In genomic region chr3:156051651-156052050, GRCh38 we compare ENCODE assay signal across 35 cellular contexts.
"Had no signal": no experiment of that assay in that cellular context is flagged by ENCODE, and none has a peak within 500 bp of the region (broad histone marks: within the 10 kb centered on the region; RNA-seq: fewer than 3 reads in every experiment).

No MANE protein-coding gene starts in this region.

- H3K4me1 Mint-ChIP-seq: activated naive CD4-positive, alpha-beta T cell treated with anti-CD3 and anti-CD28 coated beads, Interleukin-2, amount 10 ng/mL, durations not matched to agents 7 days and 5 days; activated naive CD4-positive, alpha-beta T cell treated with anti-CD3 and anti-CD28 coated beads, Interleukin-2, amount 50 U/mL, for 24 hours; activated naive CD8-positive, alpha-beta T cell treated with anti-CD3 and anti-CD28 coated beads, Interleukin-2, amount 50 U/mL, for 24 hours; activated T-helper 17 cell treated with anti-CD3 and anti-CD28 coated beads, Interleukin-2, amount 50 U/mL, for 72 hours; brain; central memory CD8-positive, alpha-beta T cell had no signal

- DNase-seq: activated effector memory CD4-positive, alpha-beta T cell treated with anti-CD3 and anti-CD28 coated beads, Interleukin-2, amount 50 U/mL, for 16 hours; activated effector memory CD4-positive, alpha-beta T cell treated with Interleukin-2 at 50 U/mL for 16 hours; activated gamma-delta T cell; activated gamma-delta T cell treated with Interleukin-2 at 50 U/mL for 16 hours; activated naive CD4-positive, alpha-beta T cell; activated naive CD4-positive, alpha-beta T cell treated with anti-CD3 and anti-CD28 coated beads for 36 hours; activated naive CD4-positive, alpha-beta T cell treated with anti-CD3 and anti-CD28 coated beads, Interleukin-2, amount 10 ng/mL, durations not matched to agents 7 days and 5 days; activated naive CD4-positive, alpha-beta T cell treated with anti-CD3 and anti-CD28 coated beads, Interleukin-2, amount 50 U/mL, for 16 hours; activated naive CD4-positive, alpha-beta T cell treated with Interleukin-2 at 50 U/mL for 16 hours; activated naive CD8-positive, alpha-beta T cell treated with anti-CD3 and anti-CD28 coated beads for 36 hours; activated naive CD8-positive, alpha-beta T cell treated with anti-CD3 and anti-CD28 coated beads, Interleukin-2, amount 10 ng/mL, durations not matched to agents 7 days and 5 days; activated naive CD8-positive, alpha-beta T cell treated with anti-CD3 and anti-CD28 coated beads, Interleukin-2, amount 50 U/mL, for 24 hours; activated T-cell treated with anti-CD3 and anti-CD28 coated beads, Interleukin-2, amount 50 U/mL, for 1 hour; activated T-cell treated with anti-CD3 and anti-CD28 coated beads, Interleukin-2, amount 50 U/mL, for 24 hours; activated T-cell treated with anti-CD3 and anti-CD28 coated beads, Interleukin-2, amount 50 U/mL, for 4 hours; activated T-cell treated with anti-CD3 and anti-CD28 coated beads, Interleukin-2, amount 50 U/mL, for 48 hours; activated T-cell treated with anti-CD3 and anti-CD28 coated beads, Interleukin-2, amount 50 U/mL, for 72 hours; adrenal gland; amniotic stem cell; amygdala; anterior cingulate cortex; aorta; body of pancreas; brain microvascular endothelial cell; caudate nucleus; central memory CD4-positive, alpha-beta T cell; cerebellar nuclear complex had no signal

- H3K9me3 Mint-ChIP-seq: activated naive CD4-positive, alpha-beta T cell treated with anti-CD3 and anti-CD28 coated beads for 36 hours; activated naive CD4-positive, alpha-beta T cell treated with anti-CD3 and anti-CD28 coated beads, Interleukin-2, amount 50 U/mL, for 24 hours; activated naive CD4-positive, alpha-beta T cell treated with anti-CD3 and anti-CD28 coated beads, Interleukin-2, amount 50 U/mL, for 72 hours; activated naive CD8-positive, alpha-beta T cell treated with anti-CD3 and anti-CD28 coated beads for 36 hours; activated T-cell treated with anti-CD3 and anti-CD28 coated beads, Interleukin-2, amount 50 U/mL, for 24 hours; activated T-cell treated with anti-CD3 and anti-CD28 coated beads, Interleukin-2, amount 50 U/mL, for 4 hours; activated T-cell treated with anti-CD3 and anti-CD28 coated beads, Interleukin-2, amount 50 U/mL, for 72 hours; activated T-helper 17 cell treated with anti-CD3 and anti-CD28 coated beads, Interleukin-2, amount 50 U/mL, for 72 hours; activated T-helper 2 cell treated with anti-CD3 and anti-CD28 coated beads, Interferon-gamma antibody, Interleukin-2, Interleukin-4, amounts not matched to agents 10 μg/mL and 5 μg/mL and 100 μg/mL, durations not matched to agents 14 hours and 24 hours and 36 hours; central memory CD8-positive, alpha-beta T cell had no signal

- ATAC-seq: activated naive CD4-positive, alpha-beta T cell treated with anti-CD3 and anti-CD28 coated beads, Interleukin-2, amount 50 U/mL, for 72 hours; activated naive CD8-positive, alpha-beta T cell treated with anti-CD3 and anti-CD28 coated beads, Interleukin-2, amount 50 U/mL, for 24 hours; activated T-cell treated with anti-CD3 and anti-CD28 coated beads, Interleukin-2, amount 50 U/mL, for 4 hours; activated T-cell treated with anti-CD3 and anti-CD28 coated beads, Interleukin-2, amount 50 U/mL, for 72 hours; activated T-helper 17 cell treated with anti-CD3 and anti-CD28 coated beads, Interleukin-2, amount 50 U/mL, for 72 hours; body of pancreas had no signal

- H3K4me3 Mint-ChIP-seq: activated naive CD4-positive, alpha-beta T cell treated with anti-CD3 and anti-CD28 coated beads for 36 hours; activated naive CD4-positive, alpha-beta T cell treated with anti-CD3 and anti-CD28 coated beads, Interleukin-2, amount 10 ng/mL, durations not matched to agents 7 days and 5 days; activated naive CD4-positive, alpha-beta T cell treated with anti-CD3 and anti-CD28 coated beads, Interleukin-2, amount 50 U/mL, for 24 hours; activated naive CD8-positive, alpha-beta T cell; activated naive CD8-positive, alpha-beta T cell treated with anti-CD3 and anti-CD28 coated beads for 36 hours; activated naive CD8-positive, alpha-beta T cell treated with anti-CD3 and anti-CD28 coated beads, Interleukin-2, amount 10 ng/mL, durations not matched to agents 7 days and 5 days; activated naive CD8-positive, alpha-beta T cell treated with anti-CD3 and anti-CD28 coated beads, Interleukin-2, amount 50 U/mL, for 24 hours; activated T-cell treated with anti-CD3 and anti-CD28 coated beads, Interleukin-2, amount 50 U/mL, for 24 hours; activated T-cell treated with anti-CD3 and anti-CD28 coated beads, Interleukin-2, amount 50 U/mL, for 4 hours; activated T-cell treated with anti-CD3 and anti-CD28 coated beads, Interleukin-2, amount 50 U/mL, for 72 hours; activated T-helper 1 cell treated with anti-CD3 and anti-CD28 coated beads, Interleukin-12 subunit alpha, Interleukin-12 subunit beta, Interleukin-2, Interleukin-4 antibody, amounts not matched to agents 30 ng/mL and 10 ng/mL and 1 ng/mL, durations not matched to agents 14 hours and 24 hours and 36 hours; activated T-helper 17 cell treated with anti-CD3 and anti-CD28 coated beads, Interleukin-2, amount 50 U/mL, for 72 hours; brain; central memory CD8-positive, alpha-beta T cell had no signal

- H3K27ac Mint-ChIP-seq: activated naive CD4-positive, alpha-beta T cell treated with anti-CD3 and anti-CD28 coated beads for 36 hours; activated naive CD4-positive, alpha-beta T cell treated with anti-CD3 and anti-CD28 coated beads, Interleukin-2, amount 10 ng/mL, durations not matched to agents 7 days and 5 days; activated naive CD4-positive, alpha-beta T cell treated with anti-CD3 and anti-CD28 coated beads, Interleukin-2, amount 50 U/mL, for 24 hours; activated naive CD8-positive, alpha-beta T cell; activated naive CD8-positive, alpha-beta T cell treated with anti-CD3 and anti-CD28 coated beads for 36 hours; activated naive CD8-positive, alpha-beta T cell treated with anti-CD3 and anti-CD28 coated beads, Interleukin-2, amount 10 ng/mL, durations not matched to agents 7 days and 5 days; activated naive CD8-positive, alpha-beta T cell treated with anti-CD3 and anti-CD28 coated beads, Interleukin-2, amount 50 U/mL, for 24 hours; activated T-cell treated with anti-CD3 and anti-CD28 coated beads, Interleukin-2, amount 50 U/mL, for 24 hours; activated T-cell treated with anti-CD3 and anti-CD28 coated beads, Interleukin-2, amount 50 U/mL, for 72 hours; activated T-helper 1 cell treated with anti-CD3 and anti-CD28 coated beads, Interleukin-12 subunit alpha, Interleukin-12 subunit beta, Interleukin-2, Interleukin-4 antibody, amounts not matched to agents 30 ng/mL and 10 ng/mL and 1 ng/mL, durations not matched to agents 14 hours and 24 hours and 36 hours; activated T-helper 17 cell treated with anti-CD3 and anti-CD28 coated beads, Interleukin-2, amount 50 U/mL, for 72 hours; activated T-helper 2 cell treated with anti-CD3 and anti-CD28 coated beads, Interferon-gamma antibody, Interleukin-2, Interleukin-4, amounts not matched to agents 10 μg/mL and 5 μg/mL and 100 μg/mL, durations not matched to agents 14 hours and 24 hours and 36 hours; brain had no signal

- H3K27me3 Mint-ChIP-seq: activated naive CD4-positive, alpha-beta T cell treated with anti-CD3 and anti-CD28 coated beads, Interleukin-2, amount 10 ng/mL, durations not matched to agents 7 days and 5 days; brain had no signal
